1 cellular context compared by ENCODE assay signal in genomic region chr3:102089182-102089581, GRCh38.
A peak's percentile ranks its signal among the peaks of the same experiment; 100 is the strongest.
TF ChIP-seq lines count a peak whose summit lies in the region.

No MANE protein-coding gene starts in this region.

TF ChIP-seq in HEK293T, 16 proteins besides CTCF, POLR2A, EP300 and RAD21 (continued from another document):
- TF ChIP-seq CTBP1 (IDR thresholded peaks at IDR 0.05; ENCODE audit: borderline replicate concordance) = peak; percentile 93
- TF ChIP-seq ZNF384 (IDR thresholded peaks at IDR 0.05) = no peak
- peak; percentile 39; the same call in 1 of the 2 replicates for TF ChIP-seq FOXA1 (IDR thresholded peaks at IDR 0.05)
- TF ChIP-seq ARNT (IDR thresholded peaks at IDR 0.05) = peak; percentile 61; the same call in 1 of the 2 replicates
- TF ChIP-seq BHLHE40 (IDR thresholded peaks at IDR 0.05; ENCODE audit: borderline replicate concordance) = no peak
- TF ChIP-seq HDGF (IDR thresholded peaks at IDR 0.05; ENCODE audit: borderline replicate concordance) = no peak
- TF ChIP-seq FOXM1 (IDR thresholded peaks at IDR 0.05; ENCODE audit: borderline replicate concordance) = no peak
- no peak for TF ChIP-seq NFRKB (IDR thresholded peaks at IDR 0.05)
